10 cellular contexts compared by ENCODE assay signal in genomic region chr15:62648954-62649353, GRCh38.
DNase-seq lines count a peak whose midpoint lies in the region; TF ChIP-seq lines count a peak whose summit lies in the region.
"Had no signal": no experiment of that assay in that cellular context is flagged by ENCODE, and none has a peak within 500 bp of the region (broad histone marks: within the 10 kb centered on the region; RNA-seq: fewer than 3 reads in every experiment).

No MANE protein-coding gene starts in this region.

- peaks cover 21% of the 10 kb centered on the region for H3K4me1 ChIP-seq in osteoblast (ENCODE audit: insufficient read depth, low read length)

- H4K20me1 ChIP-seq in osteoblast (ENCODE audit: insufficient read depth, low read length) = no peaks in the 10 kb centered on the region

- TF ChIP-seq CTCF in GM06990 (IDR thresholded peaks at IDR 0.05; ENCODE audit: insufficient read depth, low read length, poor library complexity, severe bottlenecking) (peak; percentile 53), choroid plexus epithelial cell (conservative IDR thresholded peaks at IDR 0.05; ENCODE audit: low read depth, low read length) (peak; percentile 58), osteoblast (IDR thresholded peaks at IDR 0.05; ENCODE audit: extremely low read depth, low read depth, low read length) (peak; percentile 22)

- H3K4me3 ChIP-seq in GM06990 (replicated peaks; ENCODE audit: low read depth, low read length) (no peak overlapping the region), choroid plexus epithelial cell (ENCODE audit: low read depth, low read length) (no peak overlapping the region), osteoblast (ENCODE audit: insufficient read depth, low read length) (no peak overlapping the region)

- DNase-seq in GM06990 (ENCODE audit: extremely low read depth, insufficient read length) (peak; percentile 37), LHCN-M2 (ENCODE audit: low read depth) (peak; percentile 12), choroid plexus epithelial cell (ENCODE audit: low read depth) (peak; percentile 36), osteoblast (ENCODE audit: insufficient read length, low spot score, missing footprints) (no peak), SIG-M5 (lab: John Stamatoyannopoulos, UW) (no peak), NOMO-1 (lab: John Stamatoyannopoulos, UW; ENCODE audit: unreplicated experiment in 2 of 2) (no peak), MV-4-11 (lab: John Stamatoyannopoulos, UW) (no peak), 8988T (no peak)
- DNase-seq: NCI-H446 had no signal

- no peaks in the 10 kb centered on the region for H3K79me2 ChIP-seq in osteoblast (ENCODE audit: insufficient read depth, low read length)

- no peaks in the 10 kb centered on the region for H3K36me3 ChIP-seq in GM06990 (ENCODE audit: control insufficient read depth, insufficient read depth, low read length)
- peaks cover 7% of the 10 kb centered on the region for H3K36me3 ChIP-seq in osteoblast (ENCODE audit: insufficient read depth, low read length)
- H3K36me3 ChIP-seq: neutrophil had no signal

- no peak overlapping the region for H3K27ac ChIP-seq in osteoblast (ENCODE audit: low read depth, low read length)
- H3K27ac ChIP-seq: neutrophil had no signal

- H3K4me2 ChIP-seq in osteoblast (ENCODE audit: insufficient read depth, low read length) = no peak overlapping the region

- H2AFZ ChIP-seq in osteoblast (ENCODE audit: low read length) = no peak overlapping the region

- no peaks in the 10 kb centered on the region for H3K27me3 ChIP-seq in GM06990 (replicated peaks; ENCODE audit: control insufficient read depth, insufficient read depth, low read length)
- H3K27me3 ChIP-seq in osteoblast (ENCODE audit: insufficient read depth, low read length) = no peaks in the 10 kb centered on the region
- H3K27me3 ChIP-seq: neutrophil had no signal

- H3K9me3 ChIP-seq in osteoblast (ENCODE audit: low read depth, low read length) = no peaks in the 10 kb centered on the region
- H3K9me3 ChIP-seq: neutrophil had no signal

Comparison
In these comparisons a context has a peak if more than half of its experiments do, and no peak if none do; other contexts are left out.
1. DNase-seq: peak in GM06990 (single experiment), LHCN-M2 (single experiment) and choroid plexus epithelial cell (single experiment); none in osteoblast (single experiment), SIG-M5 (single experiment), NOMO-1 (0 of 2), MV-4-11 (single experiment) and 8988T (single experiment).
2. Peak in every context shown above with its lines, with median percentiles within 50 percentile points of each other: CTCF ChIP-seq.